ENCODE assay signal across 9 cellular contexts in the genomic region with DNA sequence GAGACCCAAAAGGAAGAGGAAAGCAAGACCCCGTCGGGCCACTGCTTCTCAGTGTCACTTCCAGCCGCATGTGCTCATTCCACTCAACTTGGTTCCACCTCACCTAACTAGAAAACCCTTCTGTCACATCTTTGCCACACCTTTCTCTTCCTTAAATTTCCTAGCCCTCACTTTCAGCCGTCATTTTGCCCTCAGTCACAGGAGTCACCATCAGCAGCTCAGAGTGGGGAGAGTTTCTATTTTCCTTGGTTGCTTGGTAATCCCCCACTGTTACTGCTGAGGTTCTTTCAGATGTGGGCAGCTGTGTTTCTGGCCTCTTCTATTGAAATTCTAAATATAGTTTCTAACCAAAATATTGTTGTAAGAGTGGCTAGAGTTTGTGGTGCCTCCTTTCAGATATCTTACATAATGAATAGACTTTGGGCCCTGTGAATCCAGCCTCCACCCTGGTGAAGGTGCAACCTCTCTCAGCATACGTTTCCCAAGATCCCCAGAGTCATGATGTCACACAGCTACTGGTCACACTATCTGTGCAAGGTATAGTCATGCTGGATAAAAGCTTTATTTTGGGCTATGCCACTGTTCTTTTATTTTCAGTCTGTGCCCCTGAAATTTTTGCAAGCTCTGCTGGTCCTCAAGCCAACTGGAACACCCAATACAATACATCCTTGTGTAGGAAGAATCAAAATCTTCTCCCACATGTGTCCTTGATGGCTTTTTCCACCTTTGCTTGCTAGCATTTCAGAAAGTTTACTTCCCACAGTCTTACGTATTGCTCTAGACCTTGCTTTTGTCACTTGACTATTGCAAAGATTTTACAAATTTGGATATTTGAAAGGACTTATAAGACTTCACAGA. TPM values are rescaled to one million over a fixed set of nuclear protein-coding genes. Genes with fewer than 3 reads are reported as not detected.
DNase-seq lines count a peak whose midpoint lies in the region; ATAC-seq and TF ChIP-seq lines count a peak whose summit lies in the region.
"Had no signal": no experiment of that assay in that cellular context is flagged by ENCODE, and none has a peak within 500 bp of the region (broad histone marks: within the 10 kb centered on the region; RNA-seq: fewer than 3 reads in every experiment).

No MANE protein-coding gene starts in this region.

- H3K36me3 ChIP-seq in left ventricle myocardium inferior (peaks cover 45% of the 10 kb centered on the region), heart left ventricle (peaks cover 0 to 52% (median 31%) of the 10 kb centered on the region in 9 donors), upper lobe of right lung (peaks cover 8% of the 10 kb centered on the region)

- TF ChIP-seq CTCF in left ventricle myocardium inferior (IDR thresholded peaks at IDR 0.05; ENCODE audit: borderline replicate concordance) (no peak), heart left ventricle (IDR thresholded peaks at IDR 0.05) (no peak), upper lobe of right lung (IDR thresholded peaks at IDR 0.05) (no peak)

- intact Hi-C loops in left ventricle myocardium inferior (cut with micrococcal nuclease), result no loop called here
- intact Hi-C loops in heart left ventricle (cut with DNase I), result no loop called here
- intact Hi-C loops in upper lobe of right lung (cut with DNase I), result no loop called here

- H3K27ac ChIP-seq in left ventricle myocardium inferior (replicated peaks), result peak overlapping the region; percentile 40
- peak overlapping the region in 5 of 12 donors; percentile 3 to 57 (median 18) for H3K27ac ChIP-seq in heart left ventricle
- peak overlapping the region; percentile 34 for H3K27ac ChIP-seq in upper lobe of right lung

- no peak for ATAC-seq in heart left ventricle
- ATAC-seq in HG02981 (IDR thresholded peaks at IDR 0.05; ENCODE audit: unreplicated experiment), result peak; percentile 40
- ATAC-seq in upper lobe of right lung, result no peak

- H3K9me3 ChIP-seq in left ventricle myocardium inferior (replicated peaks), result no peaks in the 10 kb centered on the region
- H3K9me3 ChIP-seq in heart left ventricle, result no peaks in the 10 kb centered on the region
- no peaks in the 10 kb centered on the region for H3K9me3 ChIP-seq in upper lobe of right lung

- H3K4me3 ChIP-seq in left ventricle myocardium inferior, result no peak overlapping the region
- H3K4me3 ChIP-seq in heart left ventricle, result no peak overlapping the region
- H3K4me3 ChIP-seq in upper lobe of right lung, result no peak overlapping the region

- peaks cover 15% of the 10 kb centered on the region for H3K4me1 ChIP-seq in left ventricle myocardium inferior
- peaks cover 0 to 33% (median 10%) of the 10 kb centered on the region in 12 donors for H3K4me1 ChIP-seq in heart left ventricle
- peaks cover 13% of the 10 kb centered on the region for H3K4me1 ChIP-seq in upper lobe of right lung

- WGBS in heart left ventricle, 4 donors, result 64 to 76% (median 69%) methylated on average over 6 of the region's 6 CpGs

- DNase-seq in left ventricle myocardium inferior, result no peak
- no peak for DNase-seq in heart left ventricle
- DNase-seq in central memory CD4-positive, alpha-beta T cell, result peak; percentile 1
- no peak for DNase-seq in upper lobe of right lung
- no peak for DNase-seq in NCI-H2029 (lab: John Stamatoyannopoulos, UW)
- DNase-seq in SW 1271 (lab: John Stamatoyannopoulos, UW), result no peak
- DNase-seq in superior temporal gyrus (ENCODE audit: extremely low spot score), result no peak
- DNase-seq: NCI-H345 had no signal

- no peak for TF ChIP-seq POLR2A in heart left ventricle (IDR thresholded peaks at IDR 0.05)

- H3K27me3 ChIP-seq in left ventricle myocardium inferior (ENCODE audit: low read depth) (no peaks in the 10 kb centered on the region), heart left ventricle (no peaks in the 10 kb centered on the region), upper lobe of right lung (no peaks in the 10 kb centered on the region)

RNA-seq across cellular contexts. Expression of gene AGBL3, which starts 9.2 kb away (rescaled TPM):
- 1.5 TPM for total RNA-seq in left ventricle myocardium inferior
- 1 to 10 TPM in 4 of 9 donors, under 1 TPM in 5; 0.40 to 1.5 (median 0.93) TPM for total RNA-seq in heart left ventricle
- under 1 TPM; 0.83 to 0.99 TPM for polyA plus RNA-seq in heart left ventricle
- total RNA-seq in upper lobe of right lung, result 3.9 TPM
